ENCODE assay signal across 1 cellular context in genomic region chr16:87956771-87957279, GRCh38.
TF ChIP-seq lines count a peak whose summit lies in the region.

No MANE protein-coding gene starts in this region.

TF ChIP-seq in HepG2, 621 proteins besides CTCF, POLR2A, EP300 and RAD21:
- TF ChIP-seq KAT8 (CRISPR knock-in tag; IDR thresholded peaks at IDR 0.05) (no peak), ZBTB38 (CRISPR knock-in tag; IDR thresholded peaks at IDR 0.05) (0 out of 2 replicates have a peak, but pooled peaks have one; percentile 3), ZNF160 (CRISPR knock-in tag; IDR thresholded peaks at IDR 0.05) (no peak), ZNF510 (CRISPR knock-in tag; IDR thresholded peaks at IDR 0.05; ENCODE audit: low read depth) (no peak), STAG1 (CRISPR knock-in tag; IDR thresholded peaks at IDR 0.05) (peak; percentile 32; the same call in 1 of the 2 replicates), ZNF652 (CRISPR knock-in tag; IDR thresholded peaks at IDR 0.05; ENCODE audit: borderline replicate concordance, low read depth) (peak; percentile 58; the same call in 1 of the 2 replicates)
